Comparison of ENCODE assay signal across 8 cellular contexts in genomic region chr6:125611573-125612399, GRCh38.
A peak's percentile ranks its signal among the peaks of the same experiment; 100 is the strongest.
DNase-seq lines count a peak whose midpoint lies in the region; ATAC-seq lines count a peak whose summit lies in the region.

No MANE protein-coding gene starts in this region.

- no peaks in the 10 kb centered on the region for H3K36me3 Mint-ChIP-seq in activated T-helper 17 cell treated with anti-CD3 and anti-CD28 coated beads, Interleukin-2, amount 50 U/mL, for 72 hours (ENCODE audit: low read depth)

- H3K4me3 Mint-ChIP-seq in activated T-helper 17 cell treated with anti-CD3 and anti-CD28 coated beads, Interleukin-2, amount 50 U/mL, for 72 hours: no peak overlapping the region

- DNase-seq in SW480 (ENCODE audit: low spot score) (peak; percentile 22), left ventricle myocardium superior (peak; percentile 28), renal cortical epithelial cell (ENCODE audit: low read depth) (peak; percentile 82)
- DNase-seq in stimulated activated CD4-positive, alpha-beta T cell treated with anti-CD3 and anti-CD28 coated beads, Interleukin-12 subunit alpha, Interleukin-12 subunit beta, amount 100 ng/mL, for 4 hours: no peak

- H3K4me1 ChIP-seq in HUES48 (ENCODE audit: control insufficient read depth, insufficient read depth, low read length): peaks cover 33% of the 10 kb centered on the region

- peak overlapping the region; percentile 50 for H3K4me3 ChIP-seq in HUES48 (ENCODE audit: low read depth, low read length)

- H3K27ac ChIP-seq in HUES48 (ENCODE audit: low read depth, low read length): peak overlapping the region; percentile 88

- ATAC-seq in left ventricle myocardium superior (peak; percentile 76), GM21381 (IDR thresholded peaks at IDR 0.05; ENCODE audit: unreplicated experiment) (no peak)
- ATAC-seq in activated T-helper 17 cell treated with anti-CD3 and anti-CD28 coated beads, Interleukin-2, amount 50 U/mL, for 72 hours (replicated peaks): no peak
- ATAC-seq in activated CD4-positive, CD25-positive, alpha-beta regulatory T cell treated with anti-CD3 and anti-CD28 coated beads, Interleukin-2, amount 50 U/mL, for 24 hours: no peak

- no peak overlapping the region for H3K27ac Mint-ChIP-seq in activated T-helper 17 cell treated with anti-CD3 and anti-CD28 coated beads, Interleukin-2, amount 50 U/mL, for 72 hours

- H3K9ac ChIP-seq in HUES48 (ENCODE audit: low read depth, low read length): peak overlapping the region; percentile 37; the same call in 1 of the 2 replicates

- H3K27me3 ChIP-seq in HUES48 (ENCODE audit: control insufficient read depth, insufficient read depth, low read length): no peaks in the 10 kb centered on the region

- no peaks in the 10 kb centered on the region for H3K36me3 ChIP-seq in HUES48 (ENCODE audit: control insufficient read depth, insufficient read depth, low read length)

- H3K9me3 ChIP-seq in HUES48 (ENCODE audit: control insufficient read depth, insufficient read depth, low read length): no peaks in the 10 kb centered on the region

- H3K4me1 Mint-ChIP-seq in activated T-helper 17 cell treated with anti-CD3 and anti-CD28 coated beads, Interleukin-2, amount 50 U/mL, for 72 hours: no peaks in the 10 kb centered on the region

- H3K9me3 Mint-ChIP-seq in activated T-helper 17 cell treated with anti-CD3 and anti-CD28 coated beads, Interleukin-2, amount 50 U/mL, for 72 hours: no peaks in the 10 kb centered on the region

- intact Hi-C loops in left ventricle myocardium superior (cut with micrococcal nuclease): no loop called here

- peaks cover 10% of the 10 kb centered on the region for H3K27me3 Mint-ChIP-seq in activated T-helper 17 cell treated with anti-CD3 and anti-CD28 coated beads, Interleukin-2, amount 50 U/mL, for 72 hours
